In genomic region chr5:93899026-93899600, GRCh38 we compare ENCODE assay signal across 8 cellular contexts.
DNase-seq lines count a peak whose midpoint lies in the region; ATAC-seq and TF ChIP-seq lines count a peak whose summit lies in the region.

No MANE protein-coding gene starts in this region.

- H3K27ac Mint-ChIP-seq in neural crest cell (ENCODE audit: unreplicated experiment), result no peak overlapping the region
- no peak overlapping the region for H3K27ac Mint-ChIP-seq in stimulated activated effector memory CD8-positive, alpha-beta T cell treated with anti-CD3 and anti-CD28 coated beads, Interleukin-12 subunit alpha, Interleukin-12 subunit beta, amount 100 ng/mL, for 72 hours

- no peak overlapping the region for H3K27ac ChIP-seq in RWPE2 (ENCODE audit: poor library complexity, severe bottlenecking)

- no peaks in the 10 kb centered on the region for H3K36me3 Mint-ChIP-seq in neural crest cell (ENCODE audit: low read depth)
- no peaks in the 10 kb centered on the region for H3K36me3 Mint-ChIP-seq in stimulated activated effector memory CD8-positive, alpha-beta T cell treated with anti-CD3 and anti-CD28 coated beads, Interleukin-12 subunit alpha, Interleukin-12 subunit beta, amount 100 ng/mL, for 72 hours

- no peaks in the 10 kb centered on the region for H3K4me1 ChIP-seq in RWPE2 (ENCODE audit: insufficient read depth, poor library complexity, severe bottlenecking)

- no peak overlapping the region for H3K4me3 ChIP-seq in RWPE2 (ENCODE audit: severe bottlenecking)

- peak; percentile 29 for DNase-seq in NCI-H82 (lab: John Stamatoyannopoulos, UW)
- DNase-seq in NCI-H82 treated with DMSO at 0.1 percent for 48 hours (lab: John Stamatoyannopoulos, UW; ENCODE audit: unreplicated experiment), result no peak
- DNase-seq in RWPE2 (ENCODE audit: low spot score), result no peak
- DNase-seq in neural crest cell (ENCODE audit: low read depth, low spot score), result no peak
- no peak for DNase-seq in stimulated activated naive CD4-positive, alpha-beta T cell treated with Interleukin-2 at 50 U/mL for 16 hours (lab: John Stamatoyannopoulos, UW)
- DNase-seq in stimulated activated effector memory CD8-positive, alpha-beta T cell treated with anti-CD3 and anti-CD28 coated beads, Interleukin-12 subunit alpha, Interleukin-12 subunit beta, amount 100 ng/mL, for 72 hours (ENCODE audit: low spot score in 2 of 2), result no peak
- no peak for DNase-seq in NOMO-1 treated with dmso at 0.1 percent for 144 hours (lab: John Stamatoyannopoulos, UW; ENCODE audit: unreplicated experiment)

- no peaks in the 10 kb centered on the region for H3K9me3 ChIP-seq in RWPE2 (ENCODE audit: severe bottlenecking)

- no peaks in the 10 kb centered on the region for H3K27me3 ChIP-seq in RWPE2 (ENCODE audit: insufficient read depth, poor library complexity, severe bottlenecking)

- H3K9me3 Mint-ChIP-seq in neural crest cell, result no peaks in the 10 kb centered on the region
- H3K9me3 Mint-ChIP-seq in stimulated activated effector memory CD8-positive, alpha-beta T cell treated with anti-CD3 and anti-CD28 coated beads, Interleukin-12 subunit alpha, Interleukin-12 subunit beta, amount 100 ng/mL, for 72 hours, result no peaks in the 10 kb centered on the region

- peak; percentile 59 for ATAC-seq in HG02870 (IDR thresholded peaks at IDR 0.05; ENCODE audit: unreplicated experiment)
- ATAC-seq in RWPE2 (ENCODE audit: low read depth), result 0 out of 3 replicates have a peak, but pooled peaks have one; percentile 48
- ATAC-seq in stimulated activated effector memory CD8-positive, alpha-beta T cell treated with anti-CD3 and anti-CD28 coated beads, Interleukin-12 subunit alpha, Interleukin-12 subunit beta, amount 100 ng/mL, for 72 hours, result no peak

- H3K36me3 ChIP-seq in RWPE2 (ENCODE audit: low read depth), result no peaks in the 10 kb centered on the region

- no peaks in the 10 kb centered on the region for H3K27me3 Mint-ChIP-seq in neural crest cell (ENCODE audit: low read depth)

- peak; percentile 78 for TF ChIP-seq CTCF in RWPE2 (IDR thresholded peaks at IDR 0.05; ENCODE audit: poor library complexity, severe bottlenecking)
- TF ChIP-seq CTCF in neural crest cell (conservative IDR thresholded peaks at IDR 0.05), result peak; percentile 69

- H3K4me3 Mint-ChIP-seq in neural crest cell, result no peak overlapping the region
- H3K4me3 Mint-ChIP-seq in stimulated activated effector memory CD8-positive, alpha-beta T cell treated with anti-CD3 and anti-CD28 coated beads, Interleukin-12 subunit alpha, Interleukin-12 subunit beta, amount 100 ng/mL, for 72 hours, result no peak overlapping the region

- H3K4me1 Mint-ChIP-seq in neural crest cell, result peaks cover 29% of the 10 kb centered on the region
- H3K4me1 Mint-ChIP-seq in stimulated activated effector memory CD8-positive, alpha-beta T cell treated with anti-CD3 and anti-CD28 coated beads, Interleukin-12 subunit alpha, Interleukin-12 subunit beta, amount 100 ng/mL, for 72 hours, result no peaks in the 10 kb centered on the region
